ENCODE assay signal across 10 cellular contexts in the genomic region with DNA sequence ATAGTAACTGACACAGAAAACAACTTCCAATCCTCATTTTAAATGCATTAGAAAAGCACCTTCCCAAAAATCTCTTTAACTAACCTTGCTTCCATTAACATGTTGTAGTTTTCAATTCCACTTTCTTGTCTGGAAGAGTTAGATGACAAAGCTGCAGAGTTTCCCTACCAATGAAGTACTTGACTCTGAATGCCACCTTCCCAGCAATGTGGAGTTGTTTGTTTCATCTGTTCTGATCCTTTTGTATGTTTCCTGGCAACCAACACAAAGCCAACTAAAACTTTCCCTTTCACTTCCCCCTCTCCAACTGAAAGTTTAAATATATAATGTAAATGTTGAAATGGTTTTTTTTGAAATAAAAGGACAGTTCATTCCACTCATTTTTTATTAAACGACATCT. TPM values are rescaled to one million over a fixed set of nuclear protein-coding genes. Genes with fewer than 3 reads are reported as not detected.
DNase-seq lines count a peak whose midpoint lies in the region; ATAC-seq and TF ChIP-seq lines count a peak whose summit lies in the region.
"Had no signal": no experiment of that assay in that cellular context is flagged by ENCODE, and none has a peak within 500 bp of the region (broad histone marks: within the 10 kb centered on the region; RNA-seq: fewer than 3 reads in every experiment).

Gene WDR49, minus strand, starts transcription at position 193 of the 400 bp plus-strand sequence. CDS start 517 bp downstream, outside the sequence.

- in situ Hi-C loops in brain microvascular endothelial cell (cut with HindIII; ENCODE audit: low pct_ligation_motif_present, low sequenced_read_pairs) = no loop called here

- no peak within 1 kb of the TSS for H3K27ac Mint-ChIP-seq in effector memory CD8-positive, alpha-beta T cell

- H3K4me3 ChIP-seq in NB4 (ENCODE audit: low read depth, low read length) (no peak within 1 kb of the TSS), ectodermal cell (ENCODE audit: insufficient read depth, low read depth, low read length) (no peak within 1 kb of the TSS), brain microvascular endothelial cell (ENCODE audit: low read depth, low read length) (no peak within 1 kb of the TSS)

- no peak within 1 kb of the TSS for H3K4me3 Mint-ChIP-seq in effector memory CD8-positive, alpha-beta T cell

- H3K4me1 ChIP-seq in ectodermal cell (ENCODE audit: control insufficient read depth, insufficient read depth, low read length) = peaks cover 3% of the 10 kb centered on the region

- peaks cover 0 to 6% of the 10 kb centered on the region in 2 donors for H3K27me3 Mint-ChIP-seq in effector memory CD8-positive, alpha-beta T cell

- peaks cover 7 to 13% of the 10 kb centered on the region in 2 donors for H3K4me1 Mint-ChIP-seq in effector memory CD8-positive, alpha-beta T cell (ENCODE audit: low read depth in 2 of 2)

- DNase-seq in NB4 (ENCODE audit: low read depth) = peak; percentile 10
- no peak for DNase-seq in occipital lobe (lab: John Stamatoyannopoulos, UW)
- DNase-seq in RWPE1 (ENCODE audit: low spot score) = no peak
- no peak for DNase-seq in effector memory CD8-positive, alpha-beta T cell
- no peak for DNase-seq in brain microvascular endothelial cell
- DNase-seq: NK-92 treated with Interleukin-12 subunit alpha and Interleukin-12 subunit beta, amount 100 ng/mL, for 24 hours had no signal

- no peak for TF ChIP-seq POLR2A in NB4 (IDR thresholded peaks at IDR 0.05; ENCODE audit: extremely low read depth, insufficient read length)

- POLR2A ChIA-PET in RWPE1 (lab: Yijun Ruan, JAX; ENCODE audit: low non-redundant PET) = no interaction called here

- no peak for TF ChIP-seq CTCF in NB4 (IDR thresholded peaks at IDR 0.05; ENCODE audit: low read depth, low read length)
- no peak for TF ChIP-seq CTCF in RWPE1 (conservative IDR thresholded peaks at IDR 0.05; ENCODE audit: low read depth)
- no peak for TF ChIP-seq CTCF in brain microvascular endothelial cell (IDR thresholded peaks at IDR 0.05; ENCODE audit: low read depth, low read length, missing control alignments)

- CTCF ChIA-PET in RWPE1 (lab: Yijun Ruan, JAX) = no interaction called here

- no CpG with 5 or more reads among the region's 1 CpG for WGBS in ectodermal cell, 2 experiments

- H3K36me3 Mint-ChIP-seq in effector memory CD8-positive, alpha-beta T cell (ENCODE audit: insufficient read depth) = peaks cover 3% of the 10 kb centered on the region

- H3K27me3 ChIP-seq in ectodermal cell (ENCODE audit: control insufficient read depth, insufficient read depth, low read length, poor library complexity, severe bottlenecking) (no peaks in the 10 kb centered on the region), brain microvascular endothelial cell (replicated peaks) (no peaks in the 10 kb centered on the region)

- H3K36me3 ChIP-seq in ectodermal cell (ENCODE audit: control insufficient read depth, insufficient read depth, low read length) (no peaks in the 10 kb centered on the region), brain microvascular endothelial cell (replicated peaks) (no peaks in the 10 kb centered on the region)

- H3K9me3 ChIP-seq in ectodermal cell (ENCODE audit: control insufficient read depth, low read length) = no peaks in the 10 kb centered on the region

- no peaks in the 10 kb centered on the region for H3K9me3 Mint-ChIP-seq in effector memory CD8-positive, alpha-beta T cell

- peak; percentile 44 for ATAC-seq in GM21529 (IDR thresholded peaks at IDR 0.05; ENCODE audit: unreplicated experiment)
- ATAC-seq in effector memory CD8-positive, alpha-beta T cell (replicated peaks) = no peak
- no peak for ATAC-seq in GM21825 (IDR thresholded peaks at IDR 0.05; ENCODE audit: unreplicated experiment)

- peak within 1 kb of the TSS; percentile 2 for H3K27ac ChIP-seq in ectodermal cell (ENCODE audit: insufficient read depth, low read depth, low read length, poor library complexity, severe bottlenecking)
- H3K27ac ChIP-seq in RWPE1 = no peak within 1 kb of the TSS
- no peak within 1 kb of the TSS for H3K27ac ChIP-seq in brain microvascular endothelial cell

RNA-seq across cellular contexts. Expression of gene WDR49, which starts in this region (rescaled TPM):
- polyA plus RNA-seq in ectodermal cell (2013, experiment 1 of 4) = 0.35 TPM
- 0.16 TPM for polyA plus RNA-seq in ectodermal cell (2013, experiment 2 of 4)
- polyA plus RNA-seq in ectodermal cell (2013, experiment 3 of 4) = 0.16 TPM
- polyA plus RNA-seq in ectodermal cell (2013, experiment 4 of 4) = 0.57 TPM
- total RNA-seq in occipital lobe = 21.4 TPM
- total RNA-seq: epithelial cell of proximal tubule had no signal
